1 cellular context compared by ENCODE assay signal in the genomic region with DNA sequence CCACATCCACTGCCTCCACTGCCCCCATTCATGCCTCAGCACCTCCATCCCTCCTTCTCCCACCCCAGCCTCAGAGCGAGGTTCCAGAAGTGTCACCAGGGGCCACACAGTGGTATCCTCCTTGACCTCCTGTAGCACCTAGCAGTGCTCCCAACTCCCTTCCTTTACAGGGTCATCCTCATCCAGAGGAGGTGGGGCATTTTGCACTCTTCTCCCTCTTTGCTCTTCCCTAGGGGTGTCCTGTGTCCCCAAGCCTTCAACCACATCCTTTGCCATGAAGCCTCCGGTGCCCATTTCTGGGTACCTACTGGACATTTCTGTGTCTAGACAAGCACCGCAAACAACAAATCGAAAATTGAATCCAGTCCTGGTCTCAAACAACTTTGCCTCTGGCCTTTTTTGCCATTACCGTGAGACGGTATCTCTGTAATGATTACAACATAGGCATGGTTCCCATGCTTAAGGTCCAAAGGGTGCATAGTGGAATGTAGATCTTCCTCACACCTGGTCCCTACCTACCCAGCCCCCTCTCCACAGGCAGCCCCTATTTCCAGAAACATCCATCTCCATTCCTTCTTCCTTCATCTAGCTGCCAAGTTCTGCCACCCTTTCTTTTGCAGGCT.
TF ChIP-seq lines count a peak whose summit lies in the region.

No MANE protein-coding gene starts in this region.

TF ChIP-seq in HepG2, 621 proteins besides CTCF, POLR2A, EP300 and RAD21 (continued from another document and continues in another):
- TF ChIP-seq, protein P1, sequence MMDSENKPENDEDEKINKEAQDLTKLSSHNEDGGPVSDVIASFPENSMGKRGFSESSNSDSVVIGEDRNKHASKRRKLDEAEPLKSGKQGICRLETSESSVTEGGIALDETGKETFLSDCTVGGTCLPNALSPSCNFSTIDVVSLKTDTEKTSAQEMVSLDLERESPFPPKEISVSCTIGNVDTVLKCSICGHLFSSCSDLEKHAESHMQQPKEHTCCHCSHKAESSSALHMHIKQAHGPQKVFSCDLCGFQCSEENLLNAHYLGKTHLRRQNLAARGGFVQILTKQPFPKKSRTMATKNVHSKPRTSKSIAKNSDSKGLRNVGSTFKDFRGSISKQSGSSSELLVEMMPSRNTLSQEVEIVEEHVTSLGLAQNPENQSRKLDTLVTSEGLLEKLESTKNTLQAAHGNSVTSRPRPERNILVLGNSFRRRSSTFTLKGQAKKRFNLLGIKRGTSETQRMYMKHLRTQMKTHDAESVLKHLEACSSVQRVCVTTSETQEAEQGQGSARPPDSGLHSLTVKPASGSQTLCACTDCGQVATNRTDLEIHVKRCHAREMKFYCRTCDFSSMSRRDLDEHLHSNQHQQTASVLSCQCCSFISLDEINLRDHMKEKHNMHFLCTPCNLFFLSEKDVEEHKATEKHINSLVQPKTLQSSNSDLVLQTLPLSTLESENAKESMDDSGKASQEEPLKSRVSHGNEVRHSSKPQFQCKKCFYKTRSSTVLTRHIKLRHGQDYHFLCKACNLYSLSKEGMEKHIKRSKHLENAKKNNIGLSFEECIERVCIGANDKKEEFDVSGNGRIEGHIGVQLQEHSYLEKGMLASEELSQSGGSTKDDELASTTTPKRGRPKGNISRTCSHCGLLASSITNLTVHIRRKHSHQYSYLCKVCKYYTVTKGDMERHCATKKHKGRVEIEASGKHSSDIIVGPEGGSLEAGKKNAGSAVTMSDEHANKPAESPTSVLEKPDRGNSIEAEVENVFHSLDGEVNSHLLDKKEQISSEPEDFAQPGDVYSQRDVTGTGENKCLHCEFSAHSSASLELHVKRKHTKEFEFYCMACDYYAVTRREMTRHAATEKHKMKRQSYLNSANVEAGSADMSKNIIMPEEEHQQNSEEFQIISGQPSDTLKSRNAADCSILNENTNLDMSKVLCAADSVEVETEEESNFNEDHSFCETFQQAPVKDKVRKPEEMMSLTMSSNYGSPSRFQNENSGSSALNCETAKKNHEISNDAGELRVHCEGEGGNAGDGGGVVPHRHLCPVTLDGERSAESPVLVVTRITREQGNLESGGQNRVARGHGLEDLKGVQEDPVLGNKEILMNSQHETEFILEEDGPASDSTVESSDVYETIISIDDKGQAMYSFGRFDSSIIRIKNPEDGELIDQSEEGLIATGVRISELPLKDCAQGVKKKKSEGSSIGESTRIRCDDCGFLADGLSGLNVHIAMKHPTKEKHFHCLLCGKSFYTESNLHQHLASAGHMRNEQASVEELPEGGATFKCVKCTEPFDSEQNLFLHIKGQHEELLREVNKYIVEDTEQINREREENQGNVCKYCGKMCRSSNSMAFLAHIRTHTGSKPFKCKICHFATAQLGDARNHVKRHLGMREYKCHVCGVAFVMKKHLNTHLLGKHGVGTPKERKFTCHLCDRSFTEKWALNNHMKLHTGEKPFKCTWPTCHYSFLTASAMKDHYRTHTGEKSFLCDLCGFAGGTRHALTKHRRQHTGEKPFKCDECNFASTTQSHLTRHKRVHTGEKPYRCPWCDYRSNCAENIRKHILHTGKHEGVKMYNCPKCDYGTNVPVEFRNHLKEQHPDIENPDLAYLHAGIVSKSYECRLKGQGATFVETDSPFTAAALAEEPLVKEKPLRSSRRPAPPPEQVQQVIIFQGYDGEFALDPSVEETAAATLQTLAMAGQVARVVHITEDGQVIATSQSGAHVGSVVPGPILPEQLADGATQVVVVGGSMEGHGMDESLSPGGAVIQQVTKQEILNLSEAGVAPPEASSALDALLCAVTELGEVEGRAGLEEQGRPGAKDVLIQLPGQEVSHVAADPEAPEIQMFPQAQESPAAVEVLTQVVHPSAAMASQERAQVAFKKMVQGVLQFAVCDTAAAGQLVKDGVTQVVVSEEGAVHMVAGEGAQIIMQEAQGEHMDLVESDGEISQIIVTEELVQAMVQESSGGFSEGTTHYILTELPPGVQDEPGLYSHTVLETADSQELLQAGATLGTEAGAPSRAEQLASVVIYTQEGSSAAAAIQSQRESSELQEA (CRISPR knock-in tag; IDR thresholded peaks at IDR 0.05; ENCODE audit: not compliant biosample characterization) = no peak
- no peak for TF ChIP-seq JARID2 (CRISPR knock-in tag; IDR thresholded peaks at IDR 0.05; ENCODE audit: insufficient replicate concordance)
- no peak for TF ChIP-seq FOSL1 (CRISPR knock-in tag; IDR thresholded peaks at IDR 0.05; ENCODE audit: borderline replicate concordance)
- no peak for TF ChIP-seq DNMT3B (CRISPR knock-in tag; conservative IDR thresholded peaks at IDR 0.05)
- no peak for TF ChIP-seq RBAK (CRISPR knock-in tag; IDR thresholded peaks at IDR 0.05)
- no peak for TF ChIP-seq EED (CRISPR knock-in tag; IDR thresholded peaks at IDR 0.05)
- TF ChIP-seq ZC3H13 (CRISPR knock-in tag; IDR thresholded peaks at IDR 0.05) = no peak
- TF ChIP-seq, protein P2, sequence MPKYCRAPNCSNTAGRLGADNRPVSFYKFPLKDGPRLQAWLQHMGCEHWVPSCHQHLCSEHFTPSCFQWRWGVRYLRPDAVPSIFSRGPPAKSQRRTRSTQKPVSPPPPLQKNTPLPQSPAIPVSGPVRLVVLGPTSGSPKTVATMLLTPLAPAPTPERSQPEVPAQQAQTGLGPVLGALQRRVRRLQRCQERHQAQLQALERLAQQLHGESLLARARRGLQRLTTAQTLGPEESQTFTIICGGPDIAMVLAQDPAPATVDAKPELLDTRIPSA (CRISPR knock-in tag; IDR thresholded peaks at IDR 0.05; ENCODE audit: borderline replicate concordance) = no peak
- TF ChIP-seq ZFX (CRISPR knock-in tag; IDR thresholded peaks at IDR 0.05; ENCODE audit: low read depth) = 0 out of 2 replicates have a peak, but pooled peaks have one; percentile 22
- TF ChIP-seq ZNF460 (CRISPR knock-in tag; IDR thresholded peaks at IDR 0.05; ENCODE audit: borderline replicate concordance) = no peak
- no peak for TF ChIP-seq HES4 (CRISPR knock-in tag; IDR thresholded peaks at IDR 0.05; ENCODE audit: borderline replicate concordance)
- TF ChIP-seq, protein P3, sequence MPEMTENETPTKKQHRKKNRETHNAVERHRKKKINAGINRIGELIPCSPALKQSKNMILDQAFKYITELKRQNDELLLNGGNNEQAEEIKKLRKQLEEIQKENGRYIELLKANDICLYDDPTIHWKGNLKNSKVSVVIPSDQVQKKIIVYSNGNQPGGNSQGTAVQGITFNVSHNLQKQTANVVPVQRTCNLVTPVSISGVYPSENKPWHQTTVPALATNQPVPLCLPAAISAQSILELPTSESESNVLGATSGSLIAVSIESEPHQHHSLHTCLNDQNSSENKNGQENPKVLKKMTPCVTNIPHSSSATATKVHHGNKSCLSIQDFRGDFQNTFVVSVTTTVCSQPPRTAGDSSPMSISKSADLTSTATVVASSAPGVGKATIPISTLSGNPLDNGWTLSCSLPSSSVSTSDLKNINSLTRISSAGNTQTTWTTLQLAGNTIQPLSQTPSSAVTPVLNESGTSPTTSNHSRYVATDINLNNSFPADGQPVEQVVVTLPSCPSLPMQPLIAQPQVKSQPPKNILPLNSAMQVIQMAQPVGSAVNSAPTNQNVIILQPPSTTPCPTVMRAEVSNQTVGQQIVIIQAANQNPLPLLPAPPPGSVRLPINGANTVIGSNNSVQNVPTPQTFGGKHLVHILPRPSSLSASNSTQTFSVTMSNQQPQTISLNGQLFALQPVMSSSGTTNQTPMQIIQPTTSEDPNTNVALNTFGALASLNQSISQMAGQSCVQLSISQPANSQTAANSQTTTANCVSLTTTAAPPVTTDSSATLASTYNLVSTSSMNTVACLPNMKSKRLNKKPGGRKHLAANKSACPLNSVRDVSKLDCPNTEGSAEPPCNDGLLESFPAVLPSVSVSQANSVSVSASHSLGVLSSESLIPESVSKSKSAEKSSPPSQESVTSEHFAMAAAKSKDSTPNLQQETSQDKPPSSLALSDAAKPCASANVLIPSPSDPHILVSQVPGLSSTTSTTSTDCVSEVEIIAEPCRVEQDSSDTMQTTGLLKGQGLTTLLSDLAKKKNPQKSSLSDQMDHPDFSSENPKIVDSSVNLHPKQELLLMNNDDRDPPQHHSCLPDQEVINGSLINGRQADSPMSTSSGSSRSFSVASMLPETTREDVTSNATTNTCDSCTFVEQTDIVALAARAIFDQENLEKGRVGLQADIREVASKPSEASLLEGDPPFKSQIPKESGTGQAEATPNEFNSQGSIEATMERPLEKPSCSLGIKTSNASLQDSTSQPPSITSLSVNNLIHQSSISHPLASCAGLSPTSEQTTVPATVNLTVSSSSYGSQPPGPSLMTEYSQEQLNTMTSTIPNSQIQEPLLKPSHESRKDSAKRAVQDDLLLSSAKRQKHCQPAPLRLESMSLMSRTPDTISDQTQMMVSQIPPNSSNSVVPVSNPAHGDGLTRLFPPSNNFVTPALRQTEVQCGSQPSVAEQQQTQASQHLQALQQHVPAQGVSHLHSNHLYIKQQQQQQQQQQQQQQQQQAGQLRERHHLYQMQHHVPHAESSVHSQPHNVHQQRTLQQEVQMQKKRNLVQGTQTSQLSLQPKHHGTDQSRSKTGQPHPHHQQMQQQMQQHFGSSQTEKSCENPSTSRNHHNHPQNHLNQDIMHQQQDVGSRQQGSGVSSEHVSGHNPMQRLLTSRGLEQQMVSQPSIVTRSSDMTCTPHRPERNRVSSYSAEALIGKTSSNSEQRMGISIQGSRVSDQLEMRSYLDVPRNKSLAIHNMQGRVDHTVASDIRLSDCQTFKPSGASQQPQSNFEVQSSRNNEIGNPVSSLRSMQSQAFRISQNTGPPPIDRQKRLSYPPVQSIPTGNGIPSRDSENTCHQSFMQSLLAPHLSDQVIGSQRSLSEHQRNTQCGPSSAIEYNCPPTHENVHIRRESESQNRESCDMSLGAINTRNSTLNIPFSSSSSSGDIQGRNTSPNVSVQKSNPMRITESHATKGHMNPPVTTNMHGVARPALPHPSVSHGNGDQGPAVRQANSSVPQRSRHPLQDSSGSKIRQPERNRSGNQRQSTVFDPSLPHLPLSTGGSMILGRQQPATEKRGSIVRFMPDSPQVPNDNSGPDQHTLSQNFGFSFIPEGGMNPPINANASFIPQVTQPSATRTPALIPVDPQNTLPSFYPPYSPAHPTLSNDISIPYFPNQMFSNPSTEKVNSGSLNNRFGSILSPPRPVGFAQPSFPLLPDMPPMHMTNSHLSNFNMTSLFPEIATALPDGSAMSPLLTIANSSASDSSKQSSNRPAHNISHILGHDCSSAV (CRISPR knock-in tag; IDR thresholded peaks at IDR 0.05; ENCODE audit: borderline replicate concordance) = no peak
- no peak for TF ChIP-seq ZNF839 (CRISPR knock-in tag; IDR thresholded peaks at IDR 0.05; ENCODE audit: borderline replicate concordance)
- no peak for TF ChIP-seq BORCS8-MEF2B (CRISPR knock-in tag; IDR thresholded peaks at IDR 0.05)
- TF ChIP-seq, protein P4, sequence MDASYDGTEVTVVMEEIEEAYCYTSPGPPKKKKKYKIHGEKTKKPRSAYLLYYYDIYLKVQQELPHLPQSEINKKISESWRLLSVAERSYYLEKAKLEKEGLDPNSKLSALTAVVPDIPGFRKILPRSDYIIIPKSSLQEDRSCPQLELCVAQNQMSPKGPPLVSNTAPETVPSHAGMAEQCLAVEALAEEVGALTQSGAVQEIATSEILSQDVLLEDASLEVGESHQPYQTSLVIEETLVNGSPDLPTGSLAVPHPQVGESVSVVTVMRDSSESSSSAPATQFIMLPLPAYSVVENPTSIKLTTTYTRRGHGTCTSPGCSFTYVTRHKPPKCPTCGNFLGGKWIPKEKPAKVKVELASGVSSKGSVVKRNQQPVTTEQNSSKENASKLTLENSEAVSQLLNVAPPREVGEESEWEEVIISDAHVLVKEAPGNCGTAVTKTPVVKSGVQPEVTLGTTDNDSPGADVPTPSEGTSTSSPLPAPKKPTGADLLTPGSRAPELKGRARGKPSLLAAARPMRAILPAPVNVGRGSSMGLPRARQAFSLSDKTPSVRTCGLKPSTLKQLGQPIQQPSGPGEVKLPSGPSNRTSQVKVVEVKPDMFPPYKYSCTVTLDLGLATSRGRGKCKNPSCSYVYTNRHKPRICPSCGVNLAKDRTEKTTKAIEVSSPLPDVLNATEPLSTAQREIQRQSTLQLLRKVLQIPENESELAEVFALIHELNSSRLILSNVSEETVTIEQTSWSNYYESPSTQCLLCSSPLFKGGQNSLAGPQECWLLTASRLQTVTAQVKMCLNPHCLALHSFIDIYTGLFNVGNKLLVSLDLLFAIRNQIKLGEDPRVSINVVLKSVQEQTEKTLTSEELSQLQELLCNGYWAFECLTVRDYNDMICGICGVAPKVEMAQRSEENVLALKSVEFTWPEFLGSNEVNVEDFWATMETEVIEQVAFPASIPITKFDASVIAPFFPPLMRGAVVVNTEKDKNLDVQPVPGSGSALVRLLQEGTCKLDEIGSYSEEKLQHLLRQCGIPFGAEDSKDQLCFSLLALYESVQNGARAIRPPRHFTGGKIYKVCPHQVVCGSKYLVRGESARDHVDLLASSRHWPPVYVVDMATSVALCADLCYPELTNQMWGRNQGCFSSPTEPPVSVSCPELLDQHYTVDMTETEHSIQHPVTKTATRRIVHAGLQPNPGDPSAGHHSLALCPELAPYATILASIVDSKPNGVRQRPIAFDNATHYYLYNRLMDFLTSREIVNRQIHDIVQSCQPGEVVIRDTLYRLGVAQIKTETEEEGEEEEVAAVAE (CRISPR knock-in tag; IDR thresholded peaks at IDR 0.05; ENCODE audit: borderline replicate concordance) = no peak
- no peak for TF ChIP-seq SMYD3 (CRISPR knock-in tag; IDR thresholded peaks at IDR 0.05)
- no peak for TF ChIP-seq CREB1 (IDR thresholded peaks at IDR 0.05)
- TF ChIP-seq CREB1 (CRISPR knock-in tag; IDR thresholded peaks at IDR 0.05) = 0 out of 2 replicates have a peak, but pooled peaks have one; percentile 13
- no peak for TF ChIP-seq ZNF772 (CRISPR knock-in tag; IDR thresholded peaks at IDR 0.05)
- no peak for TF ChIP-seq CBFB (CRISPR knock-in tag; IDR thresholded peaks at IDR 0.05)
- TF ChIP-seq ZNF33A (CRISPR knock-in tag; IDR thresholded peaks at IDR 0.05; ENCODE audit: borderline replicate concordance) = no peak
- TF ChIP-seq, protein P5, sequence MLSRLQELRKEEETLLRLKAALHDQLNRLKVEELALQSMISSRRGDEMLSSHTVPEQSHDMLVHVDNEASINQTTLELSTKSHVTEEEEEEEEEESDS (CRISPR knock-in tag; IDR thresholded peaks at IDR 0.05; ENCODE audit: borderline replicate concordance) = no peak
- no peak for TF ChIP-seq ZNF44 (CRISPR knock-in tag; IDR thresholded peaks at IDR 0.05)
- TF ChIP-seq NFKBIZ (CRISPR knock-in tag; IDR thresholded peaks at IDR 0.05) = no peak
- TF ChIP-seq ZNF326 (CRISPR knock-in tag; IDR thresholded peaks at IDR 0.05; ENCODE audit: borderline replicate concordance) = no peak
- no peak for TF ChIP-seq BHLHE40 (IDR thresholded peaks at IDR 0.05; ENCODE audit: low read length)
- TF ChIP-seq SMAD1 (CRISPR knock-in tag; IDR thresholded peaks at IDR 0.05; ENCODE audit: borderline replicate concordance, low read depth) = no peak
- TF ChIP-seq, protein P6, sequence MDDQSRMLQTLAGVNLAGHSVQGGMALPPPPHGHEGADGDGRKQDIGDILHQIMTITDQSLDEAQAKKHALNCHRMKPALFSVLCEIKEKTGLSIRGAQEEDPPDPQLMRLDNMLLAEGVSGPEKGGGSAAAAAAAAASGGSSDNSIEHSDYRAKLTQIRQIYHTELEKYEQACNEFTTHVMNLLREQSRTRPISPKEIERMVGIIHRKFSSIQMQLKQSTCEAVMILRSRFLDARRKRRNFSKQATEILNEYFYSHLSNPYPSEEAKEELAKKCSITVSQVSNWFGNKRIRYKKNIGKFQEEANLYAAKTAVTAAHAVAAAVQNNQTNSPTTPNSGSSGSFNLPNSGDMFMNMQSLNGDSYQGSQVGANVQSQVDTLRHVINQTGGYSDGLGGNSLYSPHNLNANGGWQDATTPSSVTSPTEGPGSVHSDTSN (CRISPR knock-in tag; IDR thresholded peaks at IDR 0.05; ENCODE audit: borderline replicate concordance) = no peak
- TF ChIP-seq SKI (IDR thresholded peaks at IDR 0.05; ENCODE audit: partially characterized antibody) = no peak
- TF ChIP-seq, protein P7, sequence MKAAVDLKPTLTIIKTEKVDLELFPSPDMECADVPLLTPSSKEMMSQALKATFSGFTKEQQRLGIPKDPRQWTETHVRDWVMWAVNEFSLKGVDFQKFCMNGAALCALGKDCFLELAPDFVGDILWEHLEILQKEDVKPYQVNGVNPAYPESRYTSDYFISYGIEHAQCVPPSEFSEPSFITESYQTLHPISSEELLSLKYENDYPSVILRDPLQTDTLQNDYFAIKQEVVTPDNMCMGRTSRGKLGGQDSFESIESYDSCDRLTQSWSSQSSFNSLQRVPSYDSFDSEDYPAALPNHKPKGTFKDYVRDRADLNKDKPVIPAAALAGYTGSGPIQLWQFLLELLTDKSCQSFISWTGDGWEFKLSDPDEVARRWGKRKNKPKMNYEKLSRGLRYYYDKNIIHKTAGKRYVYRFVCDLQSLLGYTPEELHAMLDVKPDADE (CRISPR knock-in tag; IDR thresholded peaks at IDR 0.05) = no peak
